ENCODE assay signal across 14 cellular contexts in genomic region chr2:214750529-214750928, GRCh38.
"Had no signal": no experiment of that assay in that cellular context is flagged by ENCODE, and none has a peak within 500 bp of the region (broad histone marks: within the 10 kb centered on the region; RNA-seq: fewer than 3 reads in every experiment).

No MANE protein-coding gene starts in this region.

- H3K27ac Mint-ChIP-seq: neural progenitor cell had no signal

- DNase-seq: activated CD4-positive, alpha-beta T cell treated with anti-CD3 and anti-CD28 coated beads, Interleukin-2, amount 50 U/mL, for 4 hours; activated effector memory CD4-positive, alpha-beta T cell treated with Interleukin-2 at 50 U/mL for 16 hours; activated naive CD4-positive, alpha-beta T cell treated with anti-CD3 and anti-CD28 coated beads, Interleukin-2, amount 50 U/mL, for 16 hours; activated T-cell treated with anti-CD3 and anti-CD28 coated beads for 4 hours; head of caudate nucleus; immature natural killer cell; psoas muscle; right lobe of liver; stomach; T-helper 9 cell; testis; upper lobe of right lung had no signal

- H3K4me3 Mint-ChIP-seq: immature natural killer cell, neural progenitor cell had no signal

- H3K4me1 Mint-ChIP-seq: neural progenitor cell had no signal

- H3K9me3 Mint-ChIP-seq: immature natural killer cell, neural progenitor cell had no signal

- ATAC-seq: activated CD4-positive, CD25-positive, alpha-beta regulatory T cell treated with anti-CD3 and anti-CD28 coated beads, Interleukin-2, amount 50 U/mL, for 24 hours; psoas muscle; right lobe of liver; upper lobe of right lung had no signal
